ENCODE assay signal across 8 cellular contexts in genomic region chr16:3610698-3611144, GRCh38. TPM values are rescaled to one million over a fixed set of nuclear protein-coding genes. Genes with fewer than 3 reads are reported as not detected.
DNase-seq lines count a peak whose midpoint lies in the region; ATAC-seq lines count a peak whose summit lies in the region.

No MANE protein-coding gene starts in this region.

- no peak for DNase-seq in stimulated activated naive CD8-positive, alpha-beta T cell treated with anti-CD3 and anti-CD28 coated beads, Interleukin-15, Interleukin-2, amounts not matched to agents 100 U/mL and 50 U/mL, for 24 hours
- DNase-seq in activated CD4-positive, alpha-beta memory T cell treated with anti-CD3 and anti-CD28 coated beads, Interleukin-2, amount 10 ng/mL, durations not matched to agents 7 days and 5 days = peak; percentile 19
- no peak for DNase-seq in iPS DF 6.9 (ENCODE audit: low read depth, low spot score)
- no peak for DNase-seq in HCEC 1CT

- no peaks in the 10 kb centered on the region for H3K9me3 ChIP-seq in iPS DF 6.9 (ENCODE audit: control insufficient read depth, insufficient read depth, low read length)

- H3K27me3 ChIP-seq in iPS DF 6.9 (ENCODE audit: control insufficient read depth, insufficient read depth, low read length) = no peaks in the 10 kb centered on the region

- no peak for ATAC-seq in stimulated activated naive CD8-positive, alpha-beta T cell treated with anti-CD3 and anti-CD28 coated beads, Interleukin-15, Interleukin-2, amounts not matched to agents 100 U/mL and 50 U/mL, for 24 hours
- ATAC-seq in GM19328 (IDR thresholded peaks at IDR 0.05; ENCODE audit: unreplicated experiment) (no peak), GM19395 (IDR thresholded peaks at IDR 0.05; ENCODE audit: unreplicated experiment) (no peak)

- H3K27ac ChIP-seq in iPS DF 6.9 (ENCODE audit: low read length) = no peak overlapping the region
- H3K27ac ChIP-seq in skin epidermis = peak overlapping the region; percentile 65 to 97 (median 92)

- no CpG with 5 or more reads among the region's 10 CpGs for WGBS in iPS DF 6.9 (ENCODE audit: insufficient coverage, insufficient read length)

- H3K27me3 Mint-ChIP-seq in stimulated activated naive CD8-positive, alpha-beta T cell treated with anti-CD3 and anti-CD28 coated beads, Interleukin-15, Interleukin-2, amounts not matched to agents 100 ng/mL and 50 ng/mL, for 24 hours = no peaks in the 10 kb centered on the region
- no peaks in the 10 kb centered on the region for H3K27me3 Mint-ChIP-seq in activated CD4-positive, alpha-beta memory T cell treated with anti-CD3 and anti-CD28 coated beads, Interleukin-2, amount 10 ng/mL, durations not matched to agents 7 days and 5 days

- CTCF ChIA-PET in activated CD4-positive, alpha-beta memory T cell treated with anti-CD3 and anti-CD28 coated beads, Interleukin-2, amount 10 ng/mL, durations not matched to agents 7 days and 5 days (lab: Charles Lee) = interaction anchor here (0.5 kb wide), 1 partner anchor 12 kb away, joined by 3 read pairs; no protein-coding TSS in a partner anchor

- no peaks in the 10 kb centered on the region for H3K9me3 Mint-ChIP-seq in stimulated activated naive CD8-positive, alpha-beta T cell treated with anti-CD3 and anti-CD28 coated beads, Interleukin-15, Interleukin-2, amounts not matched to agents 100 ng/mL and 50 ng/mL, for 24 hours
- no peaks in the 10 kb centered on the region for H3K9me3 Mint-ChIP-seq in activated CD4-positive, alpha-beta memory T cell treated with anti-CD3 and anti-CD28 coated beads, Interleukin-2, amount 10 ng/mL, durations not matched to agents 7 days and 5 days

- no peaks in the 10 kb centered on the region for H3K36me3 ChIP-seq in iPS DF 6.9 (ENCODE audit: control insufficient read depth, insufficient read depth, low read length)

- peak overlapping the region; percentile 38 for H3K27ac Mint-ChIP-seq in stimulated activated naive CD8-positive, alpha-beta T cell treated with anti-CD3 and anti-CD28 coated beads, Interleukin-15, Interleukin-2, amounts not matched to agents 100 ng/mL and 50 ng/mL, for 24 hours
- peak overlapping the region; percentile 74 for H3K27ac Mint-ChIP-seq in activated CD4-positive, alpha-beta memory T cell treated with anti-CD3 and anti-CD28 coated beads, Interleukin-2, amount 10 ng/mL, durations not matched to agents 7 days and 5 days

- H3K4me1 ChIP-seq in iPS DF 6.9 (ENCODE audit: control insufficient read depth, insufficient read depth, low read length) = peaks cover 1% of the 10 kb centered on the region; the same call in 1 of the 2 replicates

- H3K4me3 Mint-ChIP-seq in stimulated activated naive CD8-positive, alpha-beta T cell treated with anti-CD3 and anti-CD28 coated beads, Interleukin-15, Interleukin-2, amounts not matched to agents 100 ng/mL and 50 ng/mL, for 24 hours = peak overlapping the region; percentile 100
- H3K4me3 Mint-ChIP-seq in activated CD4-positive, alpha-beta memory T cell treated with anti-CD3 and anti-CD28 coated beads, Interleukin-2, amount 10 ng/mL, durations not matched to agents 7 days and 5 days = peak overlapping the region; percentile 100

- H3K4me1 Mint-ChIP-seq in stimulated activated naive CD8-positive, alpha-beta T cell treated with anti-CD3 and anti-CD28 coated beads, Interleukin-15, Interleukin-2, amounts not matched to agents 100 ng/mL and 50 ng/mL, for 24 hours (ENCODE audit: low read depth) = peaks cover 50% of the 10 kb centered on the region
- peaks cover 55% of the 10 kb centered on the region for H3K4me1 Mint-ChIP-seq in activated CD4-positive, alpha-beta memory T cell treated with anti-CD3 and anti-CD28 coated beads, Interleukin-2, amount 10 ng/mL, durations not matched to agents 7 days and 5 days

- H3K4me3 ChIP-seq in iPS DF 6.9 (ENCODE audit: low read length) (peak overlapping the region; percentile 46; the same call in 1 of the 2 replicates), skin epidermis (peak overlapping the region; percentile 71 to 98 (median 92))

- POLR2A ChIA-PET in activated CD4-positive, alpha-beta memory T cell treated with anti-CD3 and anti-CD28 coated beads, Interleukin-2, amount 10 ng/mL, durations not matched to agents 7 days and 5 days (lab: Charles Lee) = interaction anchor here (1.0 to 1.5 kb wide), 2 partner anchors 11 to 33 kb away, joined by 3 read pairs; no protein-coding TSS in a partner anchor

- peaks cover 31% of the 10 kb centered on the region for H3K36me3 Mint-ChIP-seq in stimulated activated naive CD8-positive, alpha-beta T cell treated with anti-CD3 and anti-CD28 coated beads, Interleukin-15, Interleukin-2, amounts not matched to agents 100 ng/mL and 50 ng/mL, for 24 hours (ENCODE audit: low read depth)
- peaks cover 48% of the 10 kb centered on the region for H3K36me3 Mint-ChIP-seq in activated CD4-positive, alpha-beta memory T cell treated with anti-CD3 and anti-CD28 coated beads, Interleukin-2, amount 10 ng/mL, durations not matched to agents 7 days and 5 days (ENCODE audit: low read depth)

RNA-seq across cellular contexts. Expression of gene SLX4, which starts 0.7 kb away (rescaled TPM):
- 10 to 100 TPM; 14.3 to 14.9 TPM for total RNA-seq in activated CD4-positive, alpha-beta memory T cell treated with anti-CD3 and anti-CD28 coated beads, Interleukin-2, amount 10 ng/mL, durations not matched to agents 7 days and 5 days

RNA-seq across cellular contexts. Expression of gene NLRC3, which starts 33.5 kb away (rescaled TPM):
- 10 to 100 TPM; 95.4 to 97.8 TPM for total RNA-seq in activated CD4-positive, alpha-beta memory T cell treated with anti-CD3 and anti-CD28 coated beads, Interleukin-2, amount 10 ng/mL, durations not matched to agents 7 days and 5 days

RNA-seq across cellular contexts. Expression of gene DNASE1, which starts 43.8 kb away (rescaled TPM):
- total RNA-seq in activated CD4-positive, alpha-beta memory T cell treated with anti-CD3 and anti-CD28 coated beads, Interleukin-2, amount 10 ng/mL, durations not matched to agents 7 days and 5 days = 10 to 100 TPM; 32.8 to 35.8 TPM
